In genomic region chr3:126450219-126450618, GRCh38 we compare ENCODE assay signal across 24 cellular contexts. TPM values are rescaled to one million over a fixed set of nuclear protein-coding genes. Genes with fewer than 3 reads are reported as not detected.
"Had no signal": no experiment of that assay in that cellular context is flagged by ENCODE, and none has a peak within 500 bp of the region (broad histone marks: within the 10 kb centered on the region; RNA-seq: fewer than 3 reads in every experiment).

No MANE protein-coding gene starts in this region.

- DNase-seq: caudate nucleus; effector CD4-positive, alpha-beta T cell; foreskin melanocyte; hippocampal formation; left lung; lower lobe of right lung; natural killer cell; small intestine; stimulated activated CD4-positive, alpha-beta T cell treated with anti-CD3 and anti-CD28 coated beads, Interleukin-2, amount 100 ng/mL, for 48 hours; stimulated activated naive CD4-positive, alpha-beta T cell treated with Interleukin-2 at 50 U/mL for 16 hours had no signal

- H3K27me3 ChIP-seq: colonic mucosa, heart left ventricle, left lung, ovary, tibial nerve had no signal

- H3K27ac Mint-ChIP-seq: memory B cell, mesothelial cell of epicardium, natural killer cell had no signal

- H3K27me3 Mint-ChIP-seq: memory B cell had no signal

- H3K4me3 ChIP-seq: colonic mucosa, heart left ventricle, left lung, lower lobe of right lung, ovary, prostate gland, tibial nerve had no signal

- H3K36me3 ChIP-seq: colonic mucosa, ovary, prostate gland had no signal

- H3K4me3 Mint-ChIP-seq: memory B cell, mesothelial cell of epicardium, natural killer cell, neural crest cell had no signal

- H3K36me3 Mint-ChIP-seq: natural killer cell had no signal

- H3K4me1 ChIP-seq: colonic mucosa, left lung, lower lobe of right lung, prostate gland, tibial nerve had no signal

- ATAC-seq: left lung, natural killer cell had no signal

- H3K27ac ChIP-seq: colonic mucosa, heart left ventricle, left lung, lower lobe of right lung, ovary, prostate gland, tibial nerve had no signal

- H3K9me3 Mint-ChIP-seq: memory B cell, mesothelial cell of epicardium, natural killer cell, neural crest cell had no signal

- H3K9me3 ChIP-seq: colonic mucosa, heart left ventricle, left lung, lower lobe of right lung, ovary, prostate gland, tibial nerve had no signal

RNA-seq across cellular contexts. Expression of gene CFAP100, which starts 55.5 kb away (rescaled TPM):
- total RNA-seq: colonic mucosa, dermis microvascular lymphatic vessel endothelial cell, glomerular endothelial cell, heart left ventricle, mesothelial cell of epicardium, myocyte, natural killer cell, renal cortical epithelial cell, ureter had no signal
- polyA plus RNA-seq: esophagus, heart left ventricle, small intestine had no signal
